In the genomic region with DNA sequence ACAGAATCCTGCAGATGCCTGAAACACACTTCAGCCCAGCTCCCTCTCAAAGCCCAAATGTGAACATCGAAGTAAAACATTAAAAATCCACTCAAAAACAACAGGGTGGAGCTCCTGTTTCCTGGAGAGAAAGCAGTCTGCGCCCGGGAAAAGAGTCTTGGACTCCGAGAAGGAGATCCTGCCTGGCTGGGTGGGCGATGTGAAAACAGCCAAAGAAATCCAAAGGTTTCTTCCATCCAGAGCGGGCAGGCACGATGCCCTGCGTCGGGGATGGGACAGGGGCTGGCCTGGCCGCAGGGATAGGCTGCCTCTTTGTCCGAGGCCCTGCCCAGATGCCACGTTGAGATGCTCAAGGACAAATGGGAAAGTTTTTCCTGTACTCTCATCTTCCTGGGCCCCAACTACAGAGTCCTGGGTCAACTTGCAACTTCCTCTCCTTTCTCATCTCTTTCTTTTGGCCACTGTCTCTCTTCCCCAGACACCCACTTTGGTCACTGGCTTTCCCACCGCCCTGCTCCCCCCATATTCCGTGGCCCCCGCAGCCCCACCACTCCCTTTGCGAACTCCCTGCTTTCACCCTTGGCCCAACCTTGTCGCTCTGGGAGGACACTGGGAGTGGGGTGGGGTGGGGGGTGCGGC, we compare ENCODE assay signal across 8 cellular contexts. TPM values are rescaled to one million over a fixed set of nuclear protein-coding genes. Genes with fewer than 3 reads are reported as not detected.
DNase-seq lines count a peak whose midpoint lies in the region; ATAC-seq, FAIRE-seq and TF ChIP-seq lines count a peak whose summit lies in the region.

No MANE protein-coding gene starts in this region.

- H4K20me1 ChIP-seq in HepG2 (ENCODE audit: insufficient read depth, low read length) = no peaks in the 10 kb centered on the region

- peak overlapping the region; percentile 46 for H3K27ac ChIP-seq in SJSA1
- peak overlapping the region; percentile 82 for H3K27ac ChIP-seq in duodenal mucosa (ENCODE audit: low read depth, low read length)
- peak overlapping the region; percentile 81 for H3K27ac ChIP-seq in HepG2 (ENCODE audit: extremely low read length, insufficient read depth, low read length)
- H3K27ac ChIP-seq in stomach smooth muscle (ENCODE audit: low read length) = peak overlapping the region; percentile 80

- no peak for TF ChIP-seq CTCF in AG09319 (IDR thresholded peaks at IDR 0.05; ENCODE audit: low read depth, low read length)
- no peak for TF ChIP-seq CTCF in HepG2 (CRISPR knock-in tag; IDR thresholded peaks at IDR 0.05)

- peak overlapping the region; percentile 74 for H3K4me3 ChIP-seq in SJSA1
- H3K4me3 ChIP-seq in duodenal mucosa (ENCODE audit: low read depth in 1 of 2, low read length in 2 of 2) = peak overlapping the region; percentile 74 to 80
- H3K4me3 ChIP-seq in HepG2 (replicated peaks in 1 of 3; ENCODE audit: insufficient read depth in 1 of 3, low read depth in 2 of 3, low read length in 3 of 3) = peak overlapping the region; percentile 76 to 92 (median 78)
- H3K4me3 ChIP-seq in stomach smooth muscle (ENCODE audit: low read length in 2 of 2) = peak overlapping the region; percentile 79 to 80

- no peaks in the 10 kb centered on the region for H3K9me3 ChIP-seq in SJSA1 (replicated peaks)
- no peaks in the 10 kb centered on the region for H3K9me3 ChIP-seq in duodenal mucosa (ENCODE audit: control insufficient read depth in 1 of 2, low read length in 2 of 2)
- no peaks in the 10 kb centered on the region for H3K9me3 ChIP-seq in HepG2 (ENCODE audit: low read length)
- no peaks in the 10 kb centered on the region for H3K9me3 ChIP-seq in stomach smooth muscle (ENCODE audit: control insufficient read depth in 2 of 2, low read length in 2 of 2)

- ATAC-seq in HepG2 = peak; percentile 86
- no peak for ATAC-seq in GM19397 (IDR thresholded peaks at IDR 0.05; ENCODE audit: unreplicated experiment)
- ATAC-seq in HG02870 (IDR thresholded peaks at IDR 0.05; ENCODE audit: unreplicated experiment) = no peak

- in situ Hi-C loops in HepG2 (cut with HindIII; ENCODE audit: extremely low pct_ligation_motif_present, low pct_unique_long_range_greater_than_20kb) = loop anchor here (10.0 kb wide), 2 partner anchors 308 to 482 kb away; no protein-coding TSS in a partner anchor

- TF ChIP-seq POLR2A in H54 (IDR thresholded peaks at IDR 0.05; ENCODE audit: low read depth, low read length) (no peak), HepG2 (IDR thresholded peaks at IDR 0.05; ENCODE audit: insufficient read depth in 1 of 2, low read depth in 2 of 2, low read length in 2 of 2) (peak; percentile 49 to 61; a peak in 3 of 4 replicates)

- DNase-seq in AG09319 (ENCODE audit: extremely low read depth, low read depth) (peak; percentile 88), H54 (ENCODE audit: insufficient read length, low spot score) (peak; percentile 82), SJSA1 (ENCODE audit: low read depth in 1 of 2, low spot score in 2 of 2) (peak; percentile 78 to 86), HepG2 (ENCODE audit: low spot score) (peak; percentile 92)

- peaks cover 5% of the 10 kb centered on the region for H3K79me2 ChIP-seq in HepG2 (ENCODE audit: insufficient read depth, low read length)

- H3K9ac ChIP-seq in duodenal mucosa (ENCODE audit: low read depth in 1 of 2, low read length in 2 of 2) (peak overlapping the region; percentile 49 to 51), HepG2 (ENCODE audit: insufficient read depth, low read depth, low read length) (peak overlapping the region; percentile 82), stomach smooth muscle (ENCODE audit: low read length in 2 of 2) (peak overlapping the region; percentile 50 to 71)

- intact Hi-C loops in HepG2 (cut with micrococcal nuclease; ENCODE audit: unreplicated experiment) = loop anchor here (2.0 to 10.0 kb wide), 4 partner anchors 18 to 422 kb away; a partner anchor contains a TSS

- TF ChIP-seq EP300 in HepG2 (IDR thresholded peaks at IDR 0.05; ENCODE audit: low read depth in 2 of 2, low read length in 2 of 2) (no peak), HepG2 (CRISPR knock-in tag; IDR thresholded peaks at IDR 0.05; ENCODE audit: borderline replicate concordance) (no peak)

- BruUV-seq in HepG2 (replicated peaks; lab: Mats Ljungman, UMichigan) = TSS peak; percentile 65

- H3K36me3 ChIP-seq in SJSA1 = peaks cover 6% of the 10 kb centered on the region; the same call in 1 of the 2 replicates
- no peaks in the 10 kb centered on the region for H3K36me3 ChIP-seq in duodenal mucosa (ENCODE audit: control insufficient read depth in 1 of 2, insufficient read depth in 2 of 2, low read length in 2 of 2)
- H3K36me3 ChIP-seq in HepG2 (replicated peaks in 1 of 2; ENCODE audit: control insufficient read depth in 1 of 2, insufficient read depth in 2 of 2, low read length in 2 of 2) = no peaks in the 10 kb centered on the region
- no peaks in the 10 kb centered on the region for H3K36me3 ChIP-seq in stomach smooth muscle (ENCODE audit: control insufficient read depth in 2 of 2, insufficient read depth in 2 of 2, low read length in 2 of 2)

- peaks cover 16% of the 10 kb centered on the region for H3K4me1 ChIP-seq in SJSA1 (replicated peaks)
- H3K4me1 ChIP-seq in duodenal mucosa (ENCODE audit: control insufficient read depth in 1 of 2, insufficient read depth in 2 of 2, low read length in 2 of 2) = peaks cover 12 to 25% of the 10 kb centered on the region in 2 donors
- H3K4me1 ChIP-seq in HepG2 (ENCODE audit: insufficient read depth, low read length) = peaks cover 77% of the 10 kb centered on the region
- H3K4me1 ChIP-seq in stomach smooth muscle (ENCODE audit: control insufficient read depth, insufficient read depth, low read length) = peaks cover 14% of the 10 kb centered on the region

- WGBS in HepG2 (ENCODE audit: low lambda C conversion rate) = 2% methylated on average over 18 of the region's 18 CpGs

- CTCF ChIA-PET in HepG2 (lab: Yijun Ruan, JAX; ENCODE audit: low intra/inter-chr PET ratio, low total read pairs) = no interaction called here

- FAIRE-seq in H54 (lab: Jason Lieb, UNC) = peak; percentile 97
- peak; percentile 81 for FAIRE-seq in HepG2 (lab: Jason Lieb, UNC)

- no peak overlapping the region for H2AFZ ChIP-seq in HepG2 (ENCODE audit: low read length)

- TF ChIP-seq RAD21 in HepG2 (CRISPR knock-in tag; IDR thresholded peaks at IDR 0.05) = no peak

- POLR2A ChIA-PET in HepG2 (lab: Yijun Ruan, JAX) = interaction anchor here (0.5 to 5.4 kb wide), 19 partner anchors 15 to 437 kb away, joined by 3 to 53 read pairs (median 4); a partner anchor contains a TSS

- peak overlapping the region; percentile 85 for H3K4me2 ChIP-seq in HepG2 (ENCODE audit: low read depth, low read length)

- peaks cover 16% of the 10 kb centered on the region for H3K27me3 ChIP-seq in SJSA1 (replicated peaks)
- H3K27me3 ChIP-seq in duodenal mucosa (ENCODE audit: control insufficient read depth in 1 of 2, insufficient read depth in 2 of 2, low read length in 2 of 2) = no peaks in the 10 kb centered on the region
- no peaks in the 10 kb centered on the region for H3K27me3 ChIP-seq in HepG2 (ENCODE audit: control insufficient read depth in 1 of 2, insufficient read depth in 2 of 2, low read length in 2 of 2)
- no peaks in the 10 kb centered on the region for H3K27me3 ChIP-seq in stomach smooth muscle (ENCODE audit: control insufficient read depth in 1 of 2, insufficient read depth in 2 of 2, low read length in 2 of 2)

RNA-seq across cellular contexts. Expression of a gene that starts 0.6 kb away (rescaled TPM):
- total RNA-seq in SJSA1 (2014; rRNA removed; shearing (Covaris generic)) = 35.1 and 53.5 TPM in 2 replicates
- total RNA-seq in HepG2 (2016; rRNA removed; fragmentation: Illumina TruSeq; extraction: Trizol) = 27.1 and 29.4 TPM in 2 replicates
- 42.3 and 43.2 TPM in 2 replicates for total RNA-seq in HepG2 (2016; cell fraction: cytosol; rRNA removed; fragmentation: Illumina TruSeq; extraction: Trizol; ENCODE audit: low read depth)
- total RNA-seq in HepG2 (2016; cell fraction: insoluble cytoplasmic fraction; rRNA removed; fragmentation: Illumina TruSeq; extraction: Trizol) = 26.8 and 26.9 TPM in 2 replicates
- 52.2 and 60.9 TPM in 2 replicates for total RNA-seq in HepG2 (2016; cell fraction: membrane; rRNA removed; fragmentation: Illumina TruSeq; extraction: Trizol)
- total RNA-seq in HepG2 (2016; cell fraction: nucleus; rRNA removed; fragmentation: Illumina TruSeq; extraction: Trizol) = 20.0 and 20.6 TPM in 2 replicates
- polyA plus RNA-seq in HepG2 (2011; rRNA removed) = 135 and 141 TPM in 2 replicates
- 141 and 148 TPM in 2 replicates for polyA plus RNA-seq in HepG2 (2011; cell fraction: cytosol; rRNA removed)
- 91.7 and 99.3 TPM in 2 replicates for polyA plus RNA-seq in HepG2 (2011; cell fraction: nucleus; rRNA removed)
- 48.1 and 57.2 TPM in 2 replicates for polyA plus RNA-seq in HepG2 (2012)
- polyA plus RNA-seq in HepG2 (2016; cell fraction: cytosol; fragmentation: Illumina TruSeq; extraction: Trizol; ENCODE audit: low read depth) = 45.3 and 47.3 TPM in 2 replicates
- 33.2 and 35.9 TPM in 2 replicates for polyA plus RNA-seq in HepG2 (2016; cell fraction: insoluble cytoplasmic fraction; fragmentation: Illumina TruSeq; extraction: Trizol; ENCODE audit: low read depth)
- polyA plus RNA-seq in HepG2 (2016; cell fraction: membrane; fragmentation: Illumina TruSeq; extraction: Trizol; ENCODE audit: low read depth) = 57.1 and 57.2 TPM in 2 replicates
- polyA plus RNA-seq in HepG2 (2016; cell fraction: nucleus; fragmentation: Illumina TruSeq; extraction: Trizol; ENCODE audit: insufficient read depth, low read depth) = 21.9 and 35.2 TPM in 2 replicates
- 18.4 and 144 TPM in 2 replicates for polyA minus RNA-seq in HepG2 (2011; rRNA and poly(A)+ RNA removed; ENCODE audit: low replicate concordance)
- 64.7 and 68.0 TPM in 2 replicates for polyA minus RNA-seq in HepG2 (2011; cell fraction: cytosol; rRNA and poly(A)+ RNA removed)
- polyA minus RNA-seq in HepG2 (2011; cell fraction: nucleus; rRNA and poly(A)+ RNA removed) = 130 and 135 TPM in 2 replicates

RNA-seq across cellular contexts. Expression of a gene that starts 55.6 kb away (rescaled TPM):
- total RNA-seq in SJSA1 (2014; rRNA removed; shearing (Covaris generic)) = 433 and 529 TPM in 2 replicates
- 266 and 335 TPM in 2 replicates for total RNA-seq in HepG2 (2016; rRNA removed; fragmentation: Illumina TruSeq; extraction: Trizol)
- total RNA-seq in HepG2 (2016; cell fraction: cytosol; rRNA removed; fragmentation: Illumina TruSeq; extraction: Trizol; ENCODE audit: low read depth) = 24.5 and 25.0 TPM in 2 replicates
- 274 and 331 TPM in 2 replicates for total RNA-seq in HepG2 (2016; cell fraction: insoluble cytoplasmic fraction; rRNA removed; fragmentation: Illumina TruSeq; extraction: Trizol)
- total RNA-seq in HepG2 (2016; cell fraction: membrane; rRNA removed; fragmentation: Illumina TruSeq; extraction: Trizol) = 50.4 and 51.0 TPM in 2 replicates
- total RNA-seq in HepG2 (2016; cell fraction: nucleus; rRNA removed; fragmentation: Illumina TruSeq; extraction: Trizol) = 144 and 151 TPM in 2 replicates
- polyA plus RNA-seq in HepG2 (2011; rRNA removed) = 250 and 265 TPM in 2 replicates
- 227 and 241 TPM in 2 replicates for polyA plus RNA-seq in HepG2 (2011; cell fraction: cytosol; rRNA removed)
- polyA plus RNA-seq in HepG2 (2011; cell fraction: nucleus; rRNA removed) = 192 and 209 TPM in 2 replicates
- polyA plus RNA-seq in HepG2 (2012) = 200 and 223 TPM in 2 replicates
- 19.1 and 23.5 TPM in 2 replicates for polyA plus RNA-seq in HepG2 (2016; cell fraction: cytosol; fragmentation: Illumina TruSeq; extraction: Trizol; ENCODE audit: low read depth)
- 302 and 333 TPM in 2 replicates for polyA plus RNA-seq in HepG2 (2016; cell fraction: insoluble cytoplasmic fraction; fragmentation: Illumina TruSeq; extraction: Trizol; ENCODE audit: low read depth)
- polyA plus RNA-seq in HepG2 (2016; cell fraction: membrane; fragmentation: Illumina TruSeq; extraction: Trizol; ENCODE audit: low read depth) = 32.1 and 33.4 TPM in 2 replicates
- 152 and 173 TPM in 2 replicates for polyA plus RNA-seq in HepG2 (2016; cell fraction: nucleus; fragmentation: Illumina TruSeq; extraction: Trizol; ENCODE audit: insufficient read depth, low read depth)
- 250 and 886 TPM in 2 replicates for polyA minus RNA-seq in HepG2 (2011; rRNA and poly(A)+ RNA removed; ENCODE audit: low replicate concordance)
- 449 and 493 TPM in 2 replicates for polyA minus RNA-seq in HepG2 (2011; cell fraction: cytosol; rRNA and poly(A)+ RNA removed)
- 609 and 625 TPM in 2 replicates for polyA minus RNA-seq in HepG2 (2011; cell fraction: nucleus; rRNA and poly(A)+ RNA removed)
